In genomic region chr15:88769161-88769971, GRCh38 we compare ENCODE assay signal across 1 cellular context.
TF ChIP-seq lines count a peak whose summit lies in the region.

No MANE protein-coding gene starts in this region.

TF ChIP-seq in A549, 52 proteins besides CTCF, POLR2A, EP300 and RAD21 (continued from another document):
- TF ChIP-seq PHF8 (IDR thresholded peaks at IDR 0.05; ENCODE audit: borderline replicate concordance, low read depth) = no peak
TF ChIP-seq in A549: peak in this region for 0.
